In genomic region chr14:67482765-67483164, GRCh38 we compare ENCODE assay signal across 2 cellular contexts.
TF ChIP-seq lines count a peak whose summit lies in the region.

No MANE protein-coding gene starts in this region.

TF ChIP-seq in HepG2, 621 proteins besides CTCF, POLR2A, EP300 and RAD21:
- TF ChIP-seq PRDM10 (CRISPR knock-in tag; IDR thresholded peaks at IDR 0.05; ENCODE audit: low read depth) (no peak), ZNF629 (CRISPR knock-in tag; conservative IDR thresholded peaks at IDR 0.05) (peak; percentile 66), ZNF280D (CRISPR knock-in tag; IDR thresholded peaks at IDR 0.05) (no peak)

TF ChIP-seq in K562, 482 proteins besides CTCF, POLR2A, EP300 and RAD21:
- TF ChIP-seq E2F4 (CRISPR knock-in tag; IDR thresholded peaks at IDR 0.05; ENCODE audit: low read depth) (no peak), SMARCA5 (IDR thresholded peaks at IDR 0.05) (peak; percentile 53; the same call in 1 of the 2 replicates), RFX1 (IDR thresholded peaks at IDR 0.05) (no peak), TEAD1 (CRISPR knock-in tag; IDR thresholded peaks at IDR 0.05) (no peak), KDM4B (IDR thresholded peaks at IDR 0.05; ENCODE audit: borderline replicate concordance in 2 of 2, low read depth in 1 of 2) (no peak), ADNP (tag; IDR thresholded peaks at IDR 0.05) (peak; percentile 53; the same call in 1 of the 2 replicates), TBL1XR1 (IDR thresholded peaks at IDR 0.05; ENCODE audit: low read length in 2 of 2) (no peak), BCOR (IDR thresholded peaks at IDR 0.05) (peak; percentile 81), ZNF347 (CRISPR knock-in tag; IDR thresholded peaks at IDR 0.05; ENCODE audit: low read depth) (no peak), SP1 (CRISPR knock-in tag; IDR thresholded peaks at IDR 0.05) (no peak), ZNF3 (CRISPR knock-in tag; IDR thresholded peaks at IDR 0.05) (no peak), RBM25 (IDR thresholded peaks at IDR 0.05; ENCODE audit: low read depth, low read length, severe bottlenecking) (peak; percentile 83), KDM1A (IDR thresholded peaks at IDR 0.05) (peak in 1 of 2 experiments; percentile 27; a peak in 1 of 4 replicates)
